Comparison of ENCODE assay signal across 8 cellular contexts in genomic region chr15:63155486-63155885, GRCh38. TPM values are rescaled to one million over a fixed set of nuclear protein-coding genes. Genes with fewer than 3 reads are reported as not detected.
DNase-seq lines count a peak whose midpoint lies in the region; ATAC-seq and TF ChIP-seq lines count a peak whose summit lies in the region.

No MANE protein-coding gene starts in this region.

- intact Hi-C loops in dorsolateral prefrontal cortex (cut with DNase I), result loop anchor here (5.0 kb wide), 2 partner anchors 33 to 447 kb away; partner anchors contain the start of gene LACTB (in 1 of the 2)

- peak overlapping the region in 17 of 59 donors; percentile 3 to 97 (median 93) for H3K27ac ChIP-seq in dorsolateral prefrontal cortex

- H3K4me3 ChIP-seq in dorsolateral prefrontal cortex (peak overlapping the region in 48 of 59 donors; percentile 6 to 99 (median 90)), neuron (ENCODE audit: low read length) (peak overlapping the region; percentile 61)

- in situ Hi-C loops in G401 (cut with HindIII; ENCODE audit: low sequenced_read_pairs), result no loop called here

- H2AFZ ChIP-seq in neuron (ENCODE audit: low read depth, low read length), result no peak overlapping the region

- no peak for TF ChIP-seq CTCF in dorsolateral prefrontal cortex (IDR thresholded peaks at IDR 0.05 in 54 of 56, conservative IDR thresholded peaks at IDR 0.05 in 2 of 56; ENCODE audit: low read depth in 1 of 56, partially characterized antibody in 56 of 56)

- H3K9me3 ChIP-seq in neuron (ENCODE audit: low read length), result peaks cover 5% of the 10 kb centered on the region

- H3K4me1 ChIP-seq in neuron (ENCODE audit: insufficient read depth, low read length), result peaks cover 9% of the 10 kb centered on the region

- DNase-seq in G401 (ENCODE audit: low spot score) (peak; percentile 2), NCI-H69 (lab: John Stamatoyannopoulos, UW) (peak; percentile 11), dorsolateral prefrontal cortex (no peak), mesenteric fat pad (ENCODE audit: low spot score) (no peak)
- no peak for DNase-seq in stimulated activated CD8-positive, alpha-beta memory T cell treated with anti-CD3 and anti-CD28 coated beads, Interleukin-4, amount 100 ng/mL, for 48 hours
- DNase-seq in activated CD4-positive, alpha-beta T cell treated with anti-CD3 and anti-CD28 coated beads, Interleukin-2, amount 50 U/mL, for 48 hours, result no peak

- H3K36me3 ChIP-seq in neuron (ENCODE audit: insufficient read depth, low read length), result peaks cover 41% of the 10 kb centered on the region

- no peaks in the 10 kb centered on the region for H3K27me3 ChIP-seq in dorsolateral prefrontal cortex
- no peaks in the 10 kb centered on the region for H3K27me3 ChIP-seq in neuron (ENCODE audit: insufficient read depth, low read length)

- ATAC-seq in GM18511 (IDR thresholded peaks at IDR 0.05; ENCODE audit: unreplicated experiment), result no peak

RNA-seq across cellular contexts. Expression of gene RPS27L, which starts 1.8 kb away (rescaled TPM):
- 166 and 216 TPM in 2 replicates for total RNA-seq in G401 (2014; rRNA removed; shearing (Covaris generic))
- total RNA-seq in dorsolateral prefrontal cortex (10 to 100 TPM; 35.0 to 86.0 (median 57.2) TPM), mesenteric fat pad (158 TPM)

RNA-seq across cellular contexts. Expression of gene LACTB, which starts 33.8 kb away (rescaled TPM):
- total RNA-seq in G401 (2014; rRNA removed; shearing (Covaris generic)), result 8.7 and 17.5 TPM in 2 replicates
- 10 to 100 TPM in 70 of 120 experiments, 1 to 10 TPM in 50; 6.5 to 17.1 (median 10.3) TPM for total RNA-seq in dorsolateral prefrontal cortex
- total RNA-seq in mesenteric fat pad, result 30.1 TPM

RNA-seq across cellular contexts. Expression of gene RAB8B, which starts 33.9 kb away (rescaled TPM):
- total RNA-seq in G401 (2014; rRNA removed; shearing (Covaris generic)), result 6.3 and 7.8 TPM in 2 replicates
- 10 to 100 TPM; 22.5 to 54.3 (median 36.0) TPM for total RNA-seq in dorsolateral prefrontal cortex
- 46.8 TPM for total RNA-seq in mesenteric fat pad

Comparison
In these comparisons a context has a peak if more than half of its experiments do, and no peak if none do; other contexts are left out.
1. DNase-seq: peak in G401 (single experiment) and NCI-H69 (single experiment); none in dorsolateral prefrontal cortex (0 of 10), mesenteric fat pad (single experiment), stimulated activated CD8-positive, alpha-beta memory T cell treated with anti-CD3 and anti-CD28 coated beads, Interleukin-4, amount 100 ng/mL, for 48 hours (single experiment) and activated CD4-positive, alpha-beta T cell treated with anti-CD3 and anti-CD28 coated beads, Interleukin-2, amount 50 U/mL, for 48 hours (0 of 2).